ENCODE assay signal across 1 cellular context in genomic region chr1:184329962-184330868, GRCh38.
TF ChIP-seq lines count a peak whose summit lies in the region.

No MANE protein-coding gene starts in this region.

TF ChIP-seq in GM23338, 12 proteins besides CTCF, POLR2A, EP300 and RAD21 (continued from another document):
- TF ChIP-seq, protein P1, sequence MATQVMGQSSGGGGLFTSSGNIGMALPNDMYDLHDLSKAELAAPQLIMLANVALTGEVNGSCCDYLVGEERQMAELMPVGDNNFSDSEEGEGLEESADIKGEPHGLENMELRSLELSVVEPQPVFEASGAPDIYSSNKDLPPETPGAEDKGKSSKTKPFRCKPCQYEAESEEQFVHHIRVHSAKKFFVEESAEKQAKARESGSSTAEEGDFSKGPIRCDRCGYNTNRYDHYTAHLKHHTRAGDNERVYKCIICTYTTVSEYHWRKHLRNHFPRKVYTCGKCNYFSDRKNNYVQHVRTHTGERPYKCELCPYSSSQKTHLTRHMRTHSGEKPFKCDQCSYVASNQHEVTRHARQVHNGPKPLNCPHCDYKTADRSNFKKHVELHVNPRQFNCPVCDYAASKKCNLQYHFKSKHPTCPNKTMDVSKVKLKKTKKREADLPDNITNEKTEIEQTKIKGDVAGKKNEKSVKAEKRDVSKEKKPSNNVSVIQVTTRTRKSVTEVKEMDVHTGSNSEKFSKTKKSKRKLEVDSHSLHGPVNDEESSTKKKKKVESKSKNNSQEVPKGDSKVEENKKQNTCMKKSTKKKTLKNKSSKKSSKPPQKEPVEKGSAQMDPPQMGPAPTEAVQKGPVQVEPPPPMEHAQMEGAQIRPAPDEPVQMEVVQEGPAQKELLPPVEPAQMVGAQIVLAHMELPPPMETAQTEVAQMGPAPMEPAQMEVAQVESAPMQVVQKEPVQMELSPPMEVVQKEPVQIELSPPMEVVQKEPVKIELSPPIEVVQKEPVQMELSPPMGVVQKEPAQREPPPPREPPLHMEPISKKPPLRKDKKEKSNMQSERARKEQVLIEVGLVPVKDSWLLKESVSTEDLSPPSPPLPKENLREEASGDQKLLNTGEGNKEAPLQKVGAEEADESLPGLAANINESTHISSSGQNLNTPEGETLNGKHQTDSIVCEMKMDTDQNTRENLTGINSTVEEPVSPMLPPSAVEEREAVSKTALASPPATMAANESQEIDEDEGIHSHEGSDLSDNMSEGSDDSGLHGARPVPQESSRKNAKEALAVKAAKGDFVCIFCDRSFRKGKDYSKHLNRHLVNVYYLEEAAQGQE (IDR thresholded peaks at IDR 0.05; ENCODE audit: unreplicated experiment), result no peak
- TF ChIP-seq, protein P2, sequence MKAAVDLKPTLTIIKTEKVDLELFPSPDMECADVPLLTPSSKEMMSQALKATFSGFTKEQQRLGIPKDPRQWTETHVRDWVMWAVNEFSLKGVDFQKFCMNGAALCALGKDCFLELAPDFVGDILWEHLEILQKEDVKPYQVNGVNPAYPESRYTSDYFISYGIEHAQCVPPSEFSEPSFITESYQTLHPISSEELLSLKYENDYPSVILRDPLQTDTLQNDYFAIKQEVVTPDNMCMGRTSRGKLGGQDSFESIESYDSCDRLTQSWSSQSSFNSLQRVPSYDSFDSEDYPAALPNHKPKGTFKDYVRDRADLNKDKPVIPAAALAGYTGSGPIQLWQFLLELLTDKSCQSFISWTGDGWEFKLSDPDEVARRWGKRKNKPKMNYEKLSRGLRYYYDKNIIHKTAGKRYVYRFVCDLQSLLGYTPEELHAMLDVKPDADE (IDR thresholded peaks at IDR 0.05), result no peak
- TF ChIP-seq EZH2phosphoT487 (IDR thresholded peaks at IDR 0.05; ENCODE audit: unreplicated experiment) (no peak), STAT1 (IDR thresholded peaks at IDR 0.05; ENCODE audit: unreplicated experiment) (no peak), POLR2AphosphoS5 (IDR thresholded peaks at IDR 0.05; ENCODE audit: low read depth) (no peak)
